In the genomic region with DNA sequence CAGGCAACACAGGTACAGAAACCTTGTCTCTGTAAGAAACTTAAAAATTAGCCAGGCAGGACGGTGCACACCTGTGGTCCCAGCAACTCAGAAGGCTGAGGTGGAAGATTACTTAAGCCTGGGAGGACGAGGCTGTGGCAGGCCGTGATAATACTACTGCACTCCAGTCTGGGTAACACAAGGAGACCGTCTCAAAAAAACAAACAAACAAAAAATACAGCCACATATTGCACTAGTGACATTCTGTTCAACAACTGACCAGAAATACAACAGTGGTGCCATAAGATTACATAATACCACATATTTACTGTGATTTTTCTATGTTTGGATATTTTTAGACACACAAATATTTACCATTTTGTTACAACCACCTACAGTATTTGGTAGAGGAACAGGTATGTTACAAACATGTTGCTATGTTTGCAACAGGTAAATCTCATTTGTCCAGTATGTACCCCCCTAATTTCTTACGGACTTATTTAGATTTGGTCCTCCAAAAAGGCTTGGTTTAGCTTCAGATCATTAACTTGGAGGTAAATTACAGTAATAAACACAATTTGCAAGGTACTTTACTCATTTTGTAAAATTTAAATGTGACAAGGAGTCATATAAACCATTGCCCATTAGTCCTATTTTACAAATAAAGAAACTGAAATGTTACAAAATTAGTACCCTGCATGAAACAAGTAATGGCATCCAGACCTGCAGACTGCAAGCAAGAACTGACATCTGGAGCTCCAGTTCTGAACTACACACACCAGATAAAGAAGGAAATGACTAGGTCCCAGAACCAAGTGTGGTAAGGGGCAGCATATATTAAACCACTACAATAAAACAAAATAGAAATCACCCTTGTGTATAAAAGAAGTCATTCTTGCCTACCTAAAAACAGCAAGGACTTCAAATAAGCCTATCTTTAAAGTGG, we compare ENCODE assay signal across 12 cellular contexts. TPM values are rescaled to one million over a fixed set of nuclear protein-coding genes. Genes with fewer than 3 reads are reported as not detected.
DNase-seq lines count a peak whose midpoint lies in the region; ATAC-seq, FAIRE-seq and TF ChIP-seq lines count a peak whose summit lies in the region.
"Had no signal": no experiment of that assay in that cellular context is flagged by ENCODE, and none has a peak within 500 bp of the region (broad histone marks: within the 10 kb centered on the region; RNA-seq: fewer than 3 reads in every experiment).

No MANE protein-coding gene starts in this region.

- peaks cover 9% of the 10 kb centered on the region for H3K36me3 Mint-ChIP-seq in activated T-cell treated with anti-CD3 and anti-CD28 coated beads, Interleukin-2, amount 50 U/mL, for 4 hours (ENCODE audit: insufficient read depth)

- no peak overlapping the region for H3K4me3 ChIP-seq in pancreas

- no peak for FAIRE-seq in pancreas (lab: Jason Lieb, UNC)

- TF ChIP-seq CTCF in pancreas (IDR thresholded peaks at IDR 0.05): no peak

- no peaks in the 10 kb centered on the region for H3K9me3 ChIP-seq in pancreas

- peaks cover 54% of the 10 kb centered on the region for H3K4me1 Mint-ChIP-seq in activated T-cell treated with anti-CD3 and anti-CD28 coated beads, Interleukin-2, amount 50 U/mL, for 4 hours (ENCODE audit: low read depth)

- no peak for DNase-seq in activated T-cell treated with anti-CD3 and anti-CD28 coated beads, Interleukin-2, amount 50 U/mL, for 4 hours
- no peak for DNase-seq in activated T-cell treated with anti-CD3 and anti-CD28 coated beads, Interleukin-2, amount 50 U/mL, for 1 hour
- no peak for DNase-seq in pancreas
- DNase-seq in HT-29 (ENCODE audit: low spot score): no peak
- no peak for DNase-seq in SHP77 treated with DMSO at 0.1 percent for 48 hours (lab: John Stamatoyannopoulos, UW)
- DNase-seq in left colon: no peak
- DNase-seq: DMS79 treated with DMSO at 0.1 percent for 48 hours, IMR-90, naive B cell, NCI-H2081 treated with DMSO at 0.1 percent for 48 hours had no signal

- H3K4me3 Mint-ChIP-seq in activated T-cell treated with anti-CD3 and anti-CD28 coated beads, Interleukin-2, amount 50 U/mL, for 4 hours: no peak overlapping the region
- H3K4me3 Mint-ChIP-seq: naive B cell had no signal

- ATAC-seq in activated T-cell treated with anti-CD3 and anti-CD28 coated beads, Interleukin-2, amount 50 U/mL, for 4 hours: peak; percentile 53 to 59
- ATAC-seq in GM21619 (IDR thresholded peaks at IDR 0.05; ENCODE audit: unreplicated experiment) (peak; percentile 85), HG03103 (IDR thresholded peaks at IDR 0.05; ENCODE audit: low read depth, unreplicated experiment) (peak; percentile 68), pancreas (peak; percentile 22 to 48 (median 36)), left colon (no peak)

- intact Hi-C loops in pancreas (cut with DNase I): no loop called here
- intact Hi-C loops in left colon (cut with DNase I, micrococcal nuclease): no loop called here

- H3K27me3 Mint-ChIP-seq in activated T-cell treated with anti-CD3 and anti-CD28 coated beads, Interleukin-2, amount 50 U/mL, for 4 hours (ENCODE audit: low read depth): no peaks in the 10 kb centered on the region
- H3K27me3 Mint-ChIP-seq: naive B cell had no signal

- WGBS in pancreas, 2 donors: 54% methylated on average over 5 of the region's 5 CpGs

- no peak overlapping the region for H3K27ac ChIP-seq in pancreas

- no peaks in the 10 kb centered on the region for H3K36me3 ChIP-seq in pancreas

- H3K4me1 ChIP-seq in pancreas: peaks cover 0 to 27% (median 8%) of the 10 kb centered on the region in 3 donors

- no peaks in the 10 kb centered on the region for H3K27me3 ChIP-seq in pancreas

- H3K9me3 Mint-ChIP-seq in activated T-cell treated with anti-CD3 and anti-CD28 coated beads, Interleukin-2, amount 50 U/mL, for 4 hours: no peaks in the 10 kb centered on the region
- H3K9me3 Mint-ChIP-seq: naive B cell had no signal

RNA-seq across cellular contexts. Expression of gene TRIP12, which starts 36.8 kb away (rescaled TPM):
- 100 to 1,000 TPM; 211 to 227 (median 221) TPM for total RNA-seq in activated T-cell treated with anti-CD3 and anti-CD28 coated beads, Interleukin-2, amount 50 U/mL, for 4 hours
- total RNA-seq in pancreas: 100 to 1,000 TPM in 1 of 6 donors, 10 to 100 TPM in 5; 51.5 to 106 (median 63.7) TPM
- polyA plus RNA-seq in pancreas: 10 to 100 TPM; 12.2 to 17.7 TPM
- 97.9 and 106 TPM in 2 replicates for total RNA-seq in HT-29 (2014; rRNA removed; shearing (Covaris generic))
- 100 to 1,000 TPM; 183 to 188 TPM for total RNA-seq in left colon

RNA-seq across cellular contexts. Expression of gene FBXO36, which starts 37.3 kb away (rescaled TPM):
- under 1 TPM; 0.76 to 0.84 (median 0.81) TPM for total RNA-seq in activated T-cell treated with anti-CD3 and anti-CD28 coated beads, Interleukin-2, amount 50 U/mL, for 4 hours
- total RNA-seq in pancreas (1 to 10 TPM; 1.0 to 1.8 (median 1.2) TPM), left colon (1 to 10 TPM; 1.6 to 2.3 TPM)
- 1 to 10 TPM in 1 of 2 donors, under 1 TPM in 1; 0.84 to 1.6 TPM for polyA plus RNA-seq in pancreas
- 0.48 and 0.81 TPM in 2 replicates for total RNA-seq in HT-29 (2014; rRNA removed; shearing (Covaris generic))
